ENCODE assay signal across 17 cellular contexts in genomic region chr6:2687456-2687855, GRCh38.
"Had no signal": no experiment of that assay in that cellular context is flagged by ENCODE, and none has a peak within 500 bp of the region (broad histone marks: within the 10 kb centered on the region; RNA-seq: fewer than 3 reads in every experiment).

No MANE protein-coding gene starts in this region.

- H3K36me3 ChIP-seq: adrenal gland, ascending aorta, tibial artery had no signal

- H3K4me1 ChIP-seq: adrenal gland, ascending aorta, tibial artery had no signal

- DNase-seq: activated T-cell treated with anti-CD3 and anti-CD28 coated beads, Interleukin-2, amount 50 U/mL, for 24 hours; adrenal gland; cerebellar nuclear complex; cortex of kidney; foreskin keratinocyte; hippocampal formation; kidney glomerular epithelial cell; left ventricle myocardium superior; stimulated activated CD4-positive, alpha-beta T cell treated with anti-CD3 and anti-CD28 coated beads, Interleukin-4, amount 100 ng/mL, for 24 hours; stimulated activated naive CD4-positive, alpha-beta T cell treated with Interleukin-2 at 50 U/mL for 16 hours; T1000; tibial artery had no signal

- H3K27ac ChIP-seq: adrenal gland, ascending aorta, epithelial cell of prostate, foreskin keratinocyte, tibial artery had no signal

- ATAC-seq: activated naive CD4-positive, alpha-beta T cell treated with anti-CD3 and anti-CD28 coated beads, Interleukin-2, amount 50 U/mL, for 72 hours; activated T-helper 17 cell treated with anti-CD3 and anti-CD28 coated beads, Interleukin-2, amount 50 U/mL, for 72 hours; foreskin keratinocyte; left ventricle myocardium superior; WTC11 had no signal

- H3K4me3 ChIP-seq: adrenal gland, ascending aorta, tibial artery had no signal

- H3K9me3 ChIP-seq: adrenal gland, ascending aorta, tibial artery had no signal

- H3K27me3 ChIP-seq: adrenal gland, ascending aorta, foreskin keratinocyte, tibial artery had no signal
